Comparison of ENCODE assay signal across 8 cellular contexts in genomic region chr4:112735474-112735951, GRCh38.
DNase-seq lines count a peak whose midpoint lies in the region; ATAC-seq and TF ChIP-seq lines count a peak whose summit lies in the region.
"Had no signal": no experiment of that assay in that cellular context is flagged by ENCODE, and none has a peak within 500 bp of the region (broad histone marks: within the 10 kb centered on the region; RNA-seq: fewer than 3 reads in every experiment).

No MANE protein-coding gene starts in this region.

- H3K9me3 ChIP-seq in suprapubic skin, result no peaks in the 10 kb centered on the region

- DNase-seq in foreskin keratinocyte, result peak; percentile 34 to 61
- no peak for DNase-seq in UCSD-AML1 (lab: John Stamatoyannopoulos, UW; ENCODE audit: unreplicated experiment)
- DNase-seq in substantia nigra (lab: John Stamatoyannopoulos, UW), result no peak
- no peak for DNase-seq in suprapubic skin (ENCODE audit: low spot score in 2 of 2)
- DNase-seq: NCI-H2171 treated with DMSO at 0.1 percent for 48 hours had no signal

- H3K36me3 ChIP-seq in suprapubic skin, result no peaks in the 10 kb centered on the region

- H3K27me3 ChIP-seq in foreskin keratinocyte (no peaks in the 10 kb centered on the region), suprapubic skin (no peaks in the 10 kb centered on the region)

- H3K27ac ChIP-seq in foreskin keratinocyte (peak overlapping the region; percentile 52), substantia nigra (ENCODE audit: low read depth, low read length, poor library complexity, severe bottlenecking) (no peak overlapping the region), suprapubic skin (no peak overlapping the region)

- H3K4me1 ChIP-seq in foreskin keratinocyte (peaks cover 21% of the 10 kb centered on the region), suprapubic skin (no peaks in the 10 kb centered on the region)

- no peak for TF ChIP-seq POLR2A in suprapubic skin (IDR thresholded peaks at IDR 0.05)

- no peak for TF ChIP-seq CTCF in foreskin keratinocyte (conservative IDR thresholded peaks at IDR 0.05)
- no peak for TF ChIP-seq CTCF in suprapubic skin (IDR thresholded peaks at IDR 0.05)

- no peak overlapping the region for H3K4me3 ChIP-seq in suprapubic skin

- ATAC-seq in GM18873 (IDR thresholded peaks at IDR 0.05; ENCODE audit: low FRiP score, unreplicated experiment), result peak; percentile 76
- peak; percentile 80 for ATAC-seq in GM21723 (IDR thresholded peaks at IDR 0.05; ENCODE audit: unreplicated experiment)
- ATAC-seq in HG03460 (IDR thresholded peaks at IDR 0.05; ENCODE audit: unreplicated experiment), result peak; percentile 66
- ATAC-seq in foreskin keratinocyte, result peak; percentile 82

- no peak for TF ChIP-seq EP300 in suprapubic skin (IDR thresholded peaks at IDR 0.05)

Comparison
In these comparisons a context has a peak if more than half of its experiments do, and no peak if none do; other contexts are left out.
1. DNase-seq: peak in foreskin keratinocyte (2 of 2); none in UCSD-AML1 (single experiment), substantia nigra (0 of 49) and suprapubic skin (0 of 2).
2. Peak in every context shown above with its lines, with median percentiles within 50 percentile points of each other: ATAC-seq.